ENCODE assay signal across 15 cellular contexts in genomic region chr13:94556016-94556415, GRCh38. TPM values are rescaled to one million over a fixed set of nuclear protein-coding genes. Genes with fewer than 3 reads are reported as not detected.
DNase-seq lines count a peak whose midpoint lies in the region; ATAC-seq and TF ChIP-seq lines count a peak whose summit lies in the region.
"Had no signal": no experiment of that assay in that cellular context is flagged by ENCODE, and none has a peak within 500 bp of the region (broad histone marks: within the 10 kb centered on the region; RNA-seq: fewer than 3 reads in every experiment).

No MANE protein-coding gene starts in this region.

- ATAC-seq in Right ventricle myocardium superior (ENCODE audit: poor library complexity) (peak; percentile 64), right cardiac atrium (peak; percentile 34 to 73)
- ATAC-seq: GM12878, GM23338 had no signal

- H3K4me3 ChIP-seq in right atrium auricular region (no peak overlapping the region), right cardiac atrium (ENCODE audit: low read length) (no peak overlapping the region), subcutaneous abdominal adipose tissue (ENCODE audit: low read depth in 1 of 5, low read length in 5 of 5) (no peak overlapping the region), ascending aorta (no peak overlapping the region)
- H3K4me3 ChIP-seq: BLaER1 treated with 17β-estradiol and CSF1 and Interleukin-3, amounts not matched to agents 10 nM and 100 nM; GM12878; GM23338 had no signal

- TF ChIP-seq CTCF in right atrium auricular region (IDR thresholded peaks at IDR 0.05), result no peak
- TF ChIP-seq CTCF in ascending aorta (IDR thresholded peaks at IDR 0.05), result no peak

- H3K27ac ChIP-seq in right atrium auricular region (no peak overlapping the region), right cardiac atrium (ENCODE audit: low read length) (no peak overlapping the region), subcutaneous abdominal adipose tissue (ENCODE audit: low read depth, low read length) (peak overlapping the region; percentile 44), ascending aorta (no peak overlapping the region)
- H3K27ac ChIP-seq: BLaER1 treated with 17β-estradiol and CSF1 and Interleukin-3, amounts not matched to agents 10 nM and 100 nM had no signal

- no peak for DNase-seq in Right ventricle myocardium superior
- DNase-seq in right atrium auricular region (ENCODE audit: low spot score), result no peak
- peak; percentile 18 for DNase-seq in amniotic epithelial cell (ENCODE audit: low read depth)
- DNase-seq in right cardiac atrium, result no peak
- no peak for DNase-seq in ascending aorta (ENCODE audit: low spot score in 2 of 2)
- DNase-seq in cerebellar cortex (ENCODE audit: low spot score), result no peak
- no peak for DNase-seq in NCI-H510A treated with DMSO at 0.1 percent for 48 hours (lab: John Stamatoyannopoulos, UW)
- DNase-seq: ACHN; CD4-positive, CD25-positive, alpha-beta regulatory T cell; DMS79; H7 had no signal

- H3K4me1 ChIP-seq in right atrium auricular region, result no peaks in the 10 kb centered on the region
- no peaks in the 10 kb centered on the region for H3K4me1 ChIP-seq in right cardiac atrium (ENCODE audit: control insufficient read depth, insufficient read depth, low read length)
- peaks cover 0 to 21% (median 12%) of the 10 kb centered on the region in 5 donors for H3K4me1 ChIP-seq in subcutaneous abdominal adipose tissue (ENCODE audit: control insufficient read depth in 5 of 5, insufficient read depth in 5 of 5, low read length in 5 of 5)
- no peaks in the 10 kb centered on the region for H3K4me1 ChIP-seq in ascending aorta

- H3K9ac ChIP-seq in subcutaneous abdominal adipose tissue (ENCODE audit: low read length in 5 of 5), result no peak overlapping the region
- H3K9ac ChIP-seq: BLaER1 treated with 17β-estradiol and CSF1 and Interleukin-3, amounts not matched to agents 10 nM and 100 nM had no signal

- H3K27me3 ChIP-seq in right atrium auricular region, result no peaks in the 10 kb centered on the region
- no peaks in the 10 kb centered on the region for H3K27me3 ChIP-seq in right cardiac atrium (ENCODE audit: control insufficient read depth, insufficient read depth)
- H3K27me3 ChIP-seq in subcutaneous abdominal adipose tissue (ENCODE audit: control insufficient read depth in 5 of 5, insufficient read depth in 4 of 5, low read length in 5 of 5), result no peaks in the 10 kb centered on the region
- H3K27me3 ChIP-seq in ascending aorta, result no peaks in the 10 kb centered on the region
- H3K27me3 ChIP-seq: BLaER1 treated with 17β-estradiol and CSF1 and Interleukin-3, amounts not matched to agents 10 nM and 100 nM had no signal

- intact Hi-C loops in Right ventricle myocardium superior (cut with DNase I), result no loop called here
- intact Hi-C loops in right cardiac atrium (cut with DNase I), result no loop called here
- intact Hi-C loops in ascending aorta (cut with DNase I), result loop anchor here (10.0 kb wide), 1 partner anchor 781 kb away; no protein-coding TSS in a partner anchor

- H3K9me3 ChIP-seq in right atrium auricular region (no peaks in the 10 kb centered on the region), right cardiac atrium (ENCODE audit: control insufficient read depth, low read length) (no peaks in the 10 kb centered on the region), subcutaneous abdominal adipose tissue (ENCODE audit: control insufficient read depth in 5 of 5, low read length in 5 of 5) (no peaks in the 10 kb centered on the region), ascending aorta (no peaks in the 10 kb centered on the region)

- 57% methylated on average over 1 of the region's 1 CpG for WGBS in right cardiac atrium

- H3K36me3 ChIP-seq in right atrium auricular region (no peaks in the 10 kb centered on the region), subcutaneous abdominal adipose tissue (ENCODE audit: control insufficient read depth in 5 of 5, insufficient read depth in 5 of 5, low read length in 5 of 5) (no peaks in the 10 kb centered on the region), ascending aorta (no peaks in the 10 kb centered on the region)
- H3K36me3 ChIP-seq: BLaER1 treated with 17β-estradiol and CSF1 and Interleukin-3, amounts not matched to agents 10 nM and 100 nM had no signal

RNA-seq across cellular contexts. Expression of gene TGDS, which starts 39.9 kb away (rescaled TPM):
- total RNA-seq in Right ventricle myocardium superior (4.5 TPM), right atrium auricular region (1 to 10 TPM; 6.1 to 6.5 TPM), right cardiac atrium (1 to 10 TPM; 5.2 to 5.8 (median 5.5) TPM), ascending aorta (22.6 TPM)
- 4.9 TPM for polyA plus RNA-seq in right cardiac atrium

RNA-seq across cellular contexts. Expression of gene GPR180, which starts 45.6 kb away (rescaled TPM):
- total RNA-seq in Right ventricle myocardium superior (5.5 TPM), right atrium auricular region (1 to 10 TPM; 3.8 to 5.0 TPM), right cardiac atrium (1 to 10 TPM; 3.4 to 4.8 (median 4.1) TPM), ascending aorta (2.3 TPM)
- 1.6 TPM for polyA plus RNA-seq in right cardiac atrium
